ENCODE assay signal across 1 cellular context in genomic region chr6:37257634-37258404, GRCh38.
TF ChIP-seq lines count a peak whose summit lies in the region.

A gene with protein sequence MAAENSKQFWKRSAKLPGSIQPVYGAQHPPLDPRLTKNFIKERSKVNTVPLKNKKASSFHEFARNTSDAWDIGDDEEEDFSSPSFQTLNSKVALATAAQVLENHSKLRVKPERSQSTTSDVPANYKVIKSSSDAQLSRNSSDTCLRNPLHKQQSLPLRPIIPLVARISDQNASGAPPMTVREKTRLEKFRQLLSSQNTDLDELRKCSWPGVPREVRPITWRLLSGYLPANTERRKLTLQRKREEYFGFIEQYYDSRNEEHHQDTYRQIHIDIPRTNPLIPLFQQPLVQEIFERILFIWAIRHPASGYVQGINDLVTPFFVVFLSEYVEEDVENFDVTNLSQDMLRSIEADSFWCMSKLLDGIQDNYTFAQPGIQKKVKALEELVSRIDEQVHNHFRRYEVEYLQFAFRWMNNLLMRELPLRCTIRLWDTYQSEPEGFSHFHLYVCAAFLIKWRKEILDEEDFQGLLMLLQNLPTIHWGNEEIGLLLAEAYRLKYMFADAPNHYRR (plus strand): TSS chr6:37257772. CDS start chr6:37257918, 146 bp downstream.
TSS of gene TMEM217 (minus strand) at chr6:37258144. CDS start at chr6:37219030, 39,114 bp downstream.

TF ChIP-seq in GM12878, 131 proteins besides CTCF, POLR2A, EP300 and RAD21 (continued from another document and continues in another):
- TF ChIP-seq ZNF592 (IDR thresholded peaks at IDR 0.05) (no peak), SREBF2 (IDR thresholded peaks at IDR 0.05; ENCODE audit: low read length) (no peak), RELA (IDR thresholded peaks at IDR 0.05; ENCODE audit: borderline replicate concordance, partially characterized antibody) (peak; percentile 7), CREM (IDR thresholded peaks at IDR 0.05; ENCODE audit: low read depth) (peak; percentile 98), KDM1A (IDR thresholded peaks at IDR 0.05; ENCODE audit: borderline replicate concordance) (no peak), EGR1 (IDR thresholded peaks at IDR 0.05; ENCODE audit: borderline replicate concordance in 1 of 2, low read depth in 2 of 2, low read length in 2 of 2) (peak in 1 of 2 experiments; percentile 98; a peak in 2 of 3 replicates), USF2 (IDR thresholded peaks at IDR 0.05; ENCODE audit: borderline replicate concordance, low read depth, low read length) (no peak), RCOR1 (conservative IDR thresholded peaks at IDR 0.05; ENCODE audit: low read depth, low read length) (no peak), TCF12 (IDR thresholded peaks at IDR 0.05; ENCODE audit: low read depth, low read length) (peak; percentile 82; the same call in 1 of the 2 replicates), BRCA1 (IDR thresholded peaks at IDR 0.05; ENCODE audit: low read depth, low read length) (no peak), CHD4 (IDR thresholded peaks at IDR 0.05) (no peak), GATAD2B (conservative IDR thresholded peaks at IDR 0.05; ENCODE audit: low read depth) (peak; percentile 70), RB1 (IDR thresholded peaks at IDR 0.05; ENCODE audit: borderline replicate concordance) (peak; percentile 85; the same call in 1 of the 2 replicates), SP1 (IDR thresholded peaks at IDR 0.05; ENCODE audit: low read depth, low read length) (peak; percentile 98), ZNF384 (IDR thresholded peaks at IDR 0.05; ENCODE audit: borderline replicate concordance, low read depth, low read length) (0 out of 2 replicates have a peak, but pooled peaks have one; percentile 14), FOXM1 (IDR thresholded peaks at IDR 0.05; ENCODE audit: low read depth, low read length) (no peak), SPI1 (IDR thresholded peaks at IDR 0.05; ENCODE audit: borderline replicate concordance, insufficient read depth, low read depth, low read length) (0 out of 2 replicates have a peak, but pooled peaks have one; percentile 2), MYB (IDR thresholded peaks at IDR 0.05; ENCODE audit: borderline replicate concordance, low read depth, low read length) (no peak), NRF1 (conservative IDR thresholded peaks at IDR 0.05; ENCODE audit: low read depth, low read length) (no peak; the same call in 1 of the 2 replicates), MXI1 (IDR thresholded peaks at IDR 0.05; ENCODE audit: low read depth, low read length) (no peak), BCL11A (IDR thresholded peaks at IDR 0.05; ENCODE audit: low read depth, low read length) (peak; percentile 44), STAT1 (conservative IDR thresholded peaks at IDR 0.05) (no peak), ETV6 (conservative IDR thresholded peaks at IDR 0.05 in 1 of 2, IDR thresholded peaks at IDR 0.05 in 1 of 2; ENCODE audit: borderline replicate concordance in 1 of 2, low read depth in 1 of 2) (peak in 1 of 2 experiments; percentile 62; a peak in 2 of 4 replicates), YY1 (IDR thresholded peaks at IDR 0.05; ENCODE audit: low read depth, low read length) (peak; percentile 99), BHLHE40 (IDR thresholded peaks at IDR 0.05; ENCODE audit: borderline replicate concordance in 1 of 2, low read depth in 2 of 2, low read length in 1 of 2) (peak in 1 of 2 experiments; percentile 50; a peak in 1 of 4 replicates), RELB (IDR thresholded peaks at IDR 0.05; ENCODE audit: low read depth) (peak; percentile 87), EED (IDR thresholded peaks at IDR 0.05; ENCODE audit: low read depth) (peak; percentile 94), KAT2A (conservative IDR thresholded peaks at IDR 0.05; ENCODE audit: control insufficient read depth, low read depth, low read length) (no peak), FOXK2 (IDR thresholded peaks at IDR 0.05) (no peak), ZNF622 (IDR thresholded peaks at IDR 0.05) (no peak), JUNB (IDR thresholded peaks at IDR 0.05) (no peak), GABPA (IDR thresholded peaks at IDR 0.05; ENCODE audit: low read depth) (no peak), LARP7 (IDR thresholded peaks at IDR 0.05) (peak; percentile 49), SUPT20H (IDR thresholded peaks at IDR 0.05; ENCODE audit: borderline replicate concordance, control insufficient read depth, low read depth, low read length) (no peak), EZH2 (IDR thresholded peaks at IDR 0.05; ENCODE audit: borderline replicate concordance, control insufficient read depth, low read depth, low read length) (no peak), MTA3 (IDR thresholded peaks at IDR 0.05; ENCODE audit: borderline replicate concordance, low read length) (no peak), SMAD5 (IDR thresholded peaks at IDR 0.05; ENCODE audit: low read depth) (0 out of 2 replicates have a peak, but pooled peaks have one; percentile 39)
- TF ChIP-seq, protein P1, sequence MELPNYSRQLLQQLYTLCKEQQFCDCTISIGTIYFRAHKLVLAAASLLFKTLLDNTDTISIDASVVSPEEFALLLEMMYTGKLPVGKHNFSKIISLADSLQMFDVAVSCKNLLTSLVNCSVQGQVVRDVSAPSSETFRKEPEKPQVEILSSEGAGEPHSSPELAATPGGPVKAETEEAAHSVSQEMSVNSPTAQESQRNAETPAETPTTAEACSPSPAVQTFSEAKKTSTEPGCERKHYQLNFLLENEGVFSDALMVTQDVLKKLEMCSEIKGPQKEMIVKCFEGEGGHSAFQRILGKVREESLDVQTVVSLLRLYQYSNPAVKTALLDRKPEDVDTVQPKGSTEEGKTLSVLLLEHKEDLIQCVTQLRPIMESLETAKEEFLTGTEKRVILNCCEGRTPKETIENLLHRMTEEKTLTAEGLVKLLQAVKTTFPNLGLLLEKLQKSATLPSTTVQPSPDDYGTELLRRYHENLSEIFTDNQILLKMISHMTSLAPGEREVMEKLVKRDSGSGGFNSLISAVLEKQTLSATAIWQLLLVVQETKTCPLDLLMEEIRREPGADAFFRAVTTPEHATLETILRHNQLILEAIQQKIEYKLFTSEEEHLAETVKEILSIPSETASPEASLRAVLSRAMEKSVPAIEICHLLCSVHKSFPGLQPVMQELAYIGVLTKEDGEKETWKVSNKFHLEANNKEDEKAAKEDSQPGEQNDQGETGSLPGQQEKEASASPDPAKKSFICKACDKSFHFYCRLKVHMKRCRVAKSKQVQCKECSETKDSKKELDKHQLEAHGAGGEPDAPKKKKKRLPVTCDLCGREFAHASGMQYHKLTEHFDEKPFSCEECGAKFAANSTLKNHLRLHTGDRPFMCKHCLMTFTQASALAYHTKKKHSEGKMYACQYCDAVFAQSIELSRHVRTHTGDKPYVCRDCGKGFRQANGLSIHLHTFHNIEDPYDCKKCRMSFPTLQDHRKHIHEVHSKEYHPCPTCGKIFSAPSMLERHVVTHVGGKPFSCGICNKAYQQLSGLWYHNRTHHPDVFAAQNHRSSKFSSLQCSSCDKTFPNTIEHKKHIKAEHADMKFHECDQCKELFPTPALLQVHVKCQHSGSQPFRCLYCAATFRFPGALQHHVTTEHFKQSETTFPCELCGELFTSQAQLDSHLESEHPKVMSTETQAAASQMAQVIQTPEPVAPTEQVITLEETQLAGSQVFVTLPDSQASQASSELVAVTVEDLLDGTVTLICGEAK (IDR thresholded peaks at IDR 0.05; ENCODE audit: borderline replicate concordance): no peak
- TF ChIP-seq, protein P2, sequence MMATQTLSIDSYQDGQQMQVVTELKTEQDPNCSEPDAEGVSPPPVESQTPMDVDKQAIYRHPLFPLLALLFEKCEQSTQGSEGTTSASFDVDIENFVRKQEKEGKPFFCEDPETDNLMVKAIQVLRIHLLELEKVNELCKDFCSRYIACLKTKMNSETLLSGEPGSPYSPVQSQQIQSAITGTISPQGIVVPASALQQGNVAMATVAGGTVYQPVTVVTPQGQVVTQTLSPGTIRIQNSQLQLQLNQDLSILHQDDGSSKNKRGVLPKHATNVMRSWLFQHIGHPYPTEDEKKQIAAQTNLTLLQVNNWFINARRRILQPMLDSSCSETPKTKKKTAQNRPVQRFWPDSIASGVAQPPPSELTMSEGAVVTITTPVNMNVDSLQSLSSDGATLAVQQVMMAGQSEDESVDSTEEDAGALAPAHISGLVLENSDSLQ (IDR thresholded peaks at IDR 0.05): 0 out of 2 replicates have a peak, but pooled peaks have one; percentile 18
- TF ChIP-seq, protein P3, sequence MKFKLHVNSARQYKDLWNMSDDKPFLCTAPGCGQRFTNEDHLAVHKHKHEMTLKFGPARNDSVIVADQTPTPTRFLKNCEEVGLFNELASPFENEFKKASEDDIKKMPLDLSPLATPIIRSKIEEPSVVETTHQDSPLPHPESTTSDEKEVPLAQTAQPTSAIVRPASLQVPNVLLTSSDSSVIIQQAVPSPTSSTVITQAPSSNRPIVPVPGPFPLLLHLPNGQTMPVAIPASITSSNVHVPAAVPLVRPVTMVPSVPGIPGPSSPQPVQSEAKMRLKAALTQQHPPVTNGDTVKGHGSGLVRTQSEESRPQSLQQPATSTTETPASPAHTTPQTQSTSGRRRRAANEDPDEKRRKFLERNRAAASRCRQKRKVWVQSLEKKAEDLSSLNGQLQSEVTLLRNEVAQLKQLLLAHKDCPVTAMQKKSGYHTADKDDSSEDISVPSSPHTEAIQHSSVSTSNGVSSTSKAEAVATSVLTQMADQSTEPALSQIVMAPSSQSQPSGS (IDR thresholded peaks at IDR 0.05; ENCODE audit: low read length): no peak
- TF ChIP-seq, protein P4, sequence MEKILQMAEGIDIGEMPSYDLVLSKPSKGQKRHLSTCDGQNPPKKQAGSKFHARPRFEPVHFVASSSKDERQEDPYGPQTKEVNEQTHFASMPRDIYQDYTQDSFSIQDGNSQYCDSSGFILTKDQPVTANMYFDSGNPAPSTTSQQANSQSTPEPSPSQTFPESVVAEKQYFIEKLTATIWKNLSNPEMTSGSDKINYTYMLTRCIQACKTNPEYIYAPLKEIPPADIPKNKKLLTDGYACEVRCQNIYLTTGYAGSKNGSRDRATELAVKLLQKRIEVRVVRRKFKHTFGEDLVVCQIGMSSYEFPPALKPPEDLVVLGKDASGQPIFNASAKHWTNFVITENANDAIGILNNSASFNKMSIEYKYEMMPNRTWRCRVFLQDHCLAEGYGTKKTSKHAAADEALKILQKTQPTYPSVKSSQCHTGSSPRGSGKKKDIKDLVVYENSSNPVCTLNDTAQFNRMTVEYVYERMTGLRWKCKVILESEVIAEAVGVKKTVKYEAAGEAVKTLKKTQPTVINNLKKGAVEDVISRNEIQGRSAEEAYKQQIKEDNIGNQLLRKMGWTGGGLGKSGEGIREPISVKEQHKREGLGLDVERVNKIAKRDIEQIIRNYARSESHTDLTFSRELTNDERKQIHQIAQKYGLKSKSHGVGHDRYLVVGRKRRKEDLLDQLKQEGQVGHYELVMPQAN (conservative IDR thresholded peaks at IDR 0.05): peak; percentile 68
